In genomic region chr1:156516821-156517220, GRCh38 we compare ENCODE assay signal across 28 cellular contexts. TPM values are rescaled to one million over a fixed set of nuclear protein-coding genes. Genes with fewer than 3 reads are reported as not detected.
"Had no signal": no experiment of that assay in that cellular context is flagged by ENCODE, and none has a peak within 500 bp of the region (broad histone marks: within the 10 kb centered on the region; RNA-seq: fewer than 3 reads in every experiment).

No MANE protein-coding gene starts in this region.

- H3K27me3 Mint-ChIP-seq: activated naive CD4-positive, alpha-beta T cell treated with anti-CD3 and anti-CD28 coated beads, Interleukin-2, amount 50 U/mL, for 24 hours; activated T-cell treated with anti-CD3 and anti-CD28 coated beads, Interleukin-2, amount 50 U/mL, for 24 hours had no signal

- ATAC-seq: activated CD8-positive, alpha-beta T cell treated with anti-CD3 and anti-CD28 coated beads, Interleukin-2, amount 10 ng/mL, durations not matched to agents 7 days and 5 days had no signal

- H3K36me3 Mint-ChIP-seq: activated naive CD4-positive, alpha-beta T cell treated with anti-CD3 and anti-CD28 coated beads, Interleukin-2, amount 50 U/mL, for 24 hours had no signal

- H3K9me3 Mint-ChIP-seq: activated CD4-positive, alpha-beta T cell treated with anti-CD3 and anti-CD28 coated beads, Interleukin-2, amount 10 ng/mL, durations not matched to agents 24 days and 14 days; activated naive CD4-positive, alpha-beta T cell treated with anti-CD3 and anti-CD28 coated beads, Interleukin-2, amount 50 U/mL, for 24 hours; activated T-cell treated with anti-CD3 and anti-CD28 coated beads, Interleukin-2, amount 50 U/mL, for 24 hours; activated T-helper 2 cell treated with anti-CD3 and anti-CD28 coated beads, Interferon-gamma antibody, Interleukin-2, Interleukin-4, amounts not matched to agents 10 μg/mL and 5 μg/mL and 100 μg/mL, durations not matched to agents 14 hours and 24 hours and 36 hours had no signal

- H3K4me3 Mint-ChIP-seq: activated CD4-positive, alpha-beta T cell treated with anti-CD3 and anti-CD28 coated beads, Interleukin-2, amount 10 ng/mL, durations not matched to agents 24 days and 14 days; activated CD8-positive, alpha-beta T cell treated with anti-CD3 and anti-CD28 coated beads, Interleukin-2, amount 10 ng/mL, durations not matched to agents 7 days and 5 days; activated naive CD4-positive, alpha-beta T cell treated with anti-CD3 and anti-CD28 coated beads, Interleukin-2, amount 50 U/mL, for 24 hours; activated naive CD8-positive, alpha-beta T cell treated with anti-CD3 and anti-CD28 coated beads, Interleukin-2, amount 10 ng/mL, durations not matched to agents 7 days and 5 days; activated T-cell treated with anti-CD3 and anti-CD28 coated beads, Interleukin-2, amount 50 U/mL, for 24 hours had no signal

- DNase-seq: activated CD4-positive, alpha-beta T cell treated with anti-CD3 and anti-CD28 coated beads, Interleukin-2, amount 10 ng/mL, durations not matched to agents 24 days and 14 days; activated CD4-positive, alpha-beta T cell treated with anti-CD3 and anti-CD28 coated beads, Interleukin-2, amount 50 U/mL, for 4 hours; activated CD8-positive, alpha-beta T cell treated with anti-CD3 and anti-CD28 coated beads, Interleukin-2, amount 10 ng/mL, durations not matched to agents 7 days and 5 days; activated gamma-delta T cell; activated naive CD4-positive, alpha-beta T cell treated with Interleukin-2 at 50 U/mL for 16 hours; activated T-cell treated with anti-CD3 and anti-CD28 coated beads, Interleukin-2, amount 50 U/mL, for 24 hours; amygdala; MM.1S; MV-4-11; NCI-H1092; NCI-H1436 treated with DMSO at 0.1 percent for 48 hours; NCI-H1694 treated with DMSO at 0.1 percent for 48 hours; NCI-H2029; NCI-H226; NCI-H446 treated with DMSO at 0.1 percent for 48 hours; NCI-H526; NCI-H748 treated with DMSO at 0.1 percent for 48 hours; NK-92 treated with Interleukin-12 subunit alpha and Interleukin-12 subunit beta, amount 100 ng/mL, for 24 hours; PC-9; Right ventricle myocardium superior; SW 1271; T-helper 1 cell; T-helper 2 cell; T-helper 9 cell had no signal

- H3K27ac Mint-ChIP-seq: activated CD4-positive, alpha-beta T cell treated with anti-CD3 and anti-CD28 coated beads, Interleukin-2, amount 10 ng/mL, durations not matched to agents 24 days and 14 days; activated CD8-positive, alpha-beta T cell treated with anti-CD3 and anti-CD28 coated beads, Interleukin-2, amount 10 ng/mL, durations not matched to agents 7 days and 5 days; activated naive CD4-positive, alpha-beta T cell treated with anti-CD3 and anti-CD28 coated beads, Interleukin-2, amount 50 U/mL, for 24 hours; activated naive CD8-positive, alpha-beta T cell treated with anti-CD3 and anti-CD28 coated beads, Interleukin-2, amount 10 ng/mL, durations not matched to agents 7 days and 5 days; activated T-cell treated with anti-CD3 and anti-CD28 coated beads, Interleukin-2, amount 50 U/mL, for 24 hours; activated T-helper 2 cell treated with anti-CD3 and anti-CD28 coated beads, Interferon-gamma antibody, Interleukin-2, Interleukin-4, amounts not matched to agents 10 μg/mL and 5 μg/mL and 100 μg/mL, durations not matched to agents 14 hours and 24 hours and 36 hours had no signal

RNA-seq across cellular contexts. Expression of gene IQGAP3, which starts 55.5 kb away (rescaled TPM):
- total RNA-seq: ascending aorta had no signal
